In the genomic region with DNA sequence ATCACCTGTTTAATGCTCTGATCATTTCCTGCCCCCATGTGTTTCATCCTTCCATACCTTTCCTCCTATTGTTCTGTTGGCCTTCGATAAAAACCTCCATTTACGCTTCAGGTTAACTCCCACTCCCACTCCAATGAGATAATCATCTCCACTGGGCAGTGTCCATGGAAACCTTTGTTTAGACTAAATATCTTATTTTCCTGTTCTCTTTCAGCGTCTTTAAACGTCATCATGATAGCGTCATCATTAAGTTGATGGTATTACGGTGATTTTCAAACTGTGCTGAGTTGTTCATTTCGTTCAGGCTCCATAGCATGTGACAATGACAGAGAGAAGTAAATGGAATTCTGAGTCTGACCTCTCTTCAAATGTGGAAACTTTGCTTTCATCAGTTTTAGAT, we compare ENCODE assay signal across 1 cellular context.
TF ChIP-seq lines count a peak whose summit lies in the region.

No MANE protein-coding gene starts in this region.

TF ChIP-seq in HCT116, 20 proteins besides CTCF, POLR2A, EP300 and RAD21:
- TF ChIP-seq, protein P1, sequence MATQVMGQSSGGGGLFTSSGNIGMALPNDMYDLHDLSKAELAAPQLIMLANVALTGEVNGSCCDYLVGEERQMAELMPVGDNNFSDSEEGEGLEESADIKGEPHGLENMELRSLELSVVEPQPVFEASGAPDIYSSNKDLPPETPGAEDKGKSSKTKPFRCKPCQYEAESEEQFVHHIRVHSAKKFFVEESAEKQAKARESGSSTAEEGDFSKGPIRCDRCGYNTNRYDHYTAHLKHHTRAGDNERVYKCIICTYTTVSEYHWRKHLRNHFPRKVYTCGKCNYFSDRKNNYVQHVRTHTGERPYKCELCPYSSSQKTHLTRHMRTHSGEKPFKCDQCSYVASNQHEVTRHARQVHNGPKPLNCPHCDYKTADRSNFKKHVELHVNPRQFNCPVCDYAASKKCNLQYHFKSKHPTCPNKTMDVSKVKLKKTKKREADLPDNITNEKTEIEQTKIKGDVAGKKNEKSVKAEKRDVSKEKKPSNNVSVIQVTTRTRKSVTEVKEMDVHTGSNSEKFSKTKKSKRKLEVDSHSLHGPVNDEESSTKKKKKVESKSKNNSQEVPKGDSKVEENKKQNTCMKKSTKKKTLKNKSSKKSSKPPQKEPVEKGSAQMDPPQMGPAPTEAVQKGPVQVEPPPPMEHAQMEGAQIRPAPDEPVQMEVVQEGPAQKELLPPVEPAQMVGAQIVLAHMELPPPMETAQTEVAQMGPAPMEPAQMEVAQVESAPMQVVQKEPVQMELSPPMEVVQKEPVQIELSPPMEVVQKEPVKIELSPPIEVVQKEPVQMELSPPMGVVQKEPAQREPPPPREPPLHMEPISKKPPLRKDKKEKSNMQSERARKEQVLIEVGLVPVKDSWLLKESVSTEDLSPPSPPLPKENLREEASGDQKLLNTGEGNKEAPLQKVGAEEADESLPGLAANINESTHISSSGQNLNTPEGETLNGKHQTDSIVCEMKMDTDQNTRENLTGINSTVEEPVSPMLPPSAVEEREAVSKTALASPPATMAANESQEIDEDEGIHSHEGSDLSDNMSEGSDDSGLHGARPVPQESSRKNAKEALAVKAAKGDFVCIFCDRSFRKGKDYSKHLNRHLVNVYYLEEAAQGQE (IDR thresholded peaks at IDR 0.05; ENCODE audit: low read depth), result no peak
- TF ChIP-seq TCF7L2 (IDR thresholded peaks at IDR 0.05; ENCODE audit: borderline replicate concordance, extremely low read depth, insufficient read depth, insufficient read length), result no peak
- TF ChIP-seq SIN3A (IDR thresholded peaks at IDR 0.05; ENCODE audit: low read depth), result no peak
- TF ChIP-seq POLR2AphosphoS5 (IDR thresholded peaks at IDR 0.05; ENCODE audit: low read depth, low read length), result no peak
- no peak for TF ChIP-seq EGR1 (IDR thresholded peaks at IDR 0.05; ENCODE audit: low read depth)
- no peak for TF ChIP-seq CBX3 (IDR thresholded peaks at IDR 0.05; ENCODE audit: low read depth)
